ENCODE assay signal across 8 cellular contexts in the genomic region with DNA sequence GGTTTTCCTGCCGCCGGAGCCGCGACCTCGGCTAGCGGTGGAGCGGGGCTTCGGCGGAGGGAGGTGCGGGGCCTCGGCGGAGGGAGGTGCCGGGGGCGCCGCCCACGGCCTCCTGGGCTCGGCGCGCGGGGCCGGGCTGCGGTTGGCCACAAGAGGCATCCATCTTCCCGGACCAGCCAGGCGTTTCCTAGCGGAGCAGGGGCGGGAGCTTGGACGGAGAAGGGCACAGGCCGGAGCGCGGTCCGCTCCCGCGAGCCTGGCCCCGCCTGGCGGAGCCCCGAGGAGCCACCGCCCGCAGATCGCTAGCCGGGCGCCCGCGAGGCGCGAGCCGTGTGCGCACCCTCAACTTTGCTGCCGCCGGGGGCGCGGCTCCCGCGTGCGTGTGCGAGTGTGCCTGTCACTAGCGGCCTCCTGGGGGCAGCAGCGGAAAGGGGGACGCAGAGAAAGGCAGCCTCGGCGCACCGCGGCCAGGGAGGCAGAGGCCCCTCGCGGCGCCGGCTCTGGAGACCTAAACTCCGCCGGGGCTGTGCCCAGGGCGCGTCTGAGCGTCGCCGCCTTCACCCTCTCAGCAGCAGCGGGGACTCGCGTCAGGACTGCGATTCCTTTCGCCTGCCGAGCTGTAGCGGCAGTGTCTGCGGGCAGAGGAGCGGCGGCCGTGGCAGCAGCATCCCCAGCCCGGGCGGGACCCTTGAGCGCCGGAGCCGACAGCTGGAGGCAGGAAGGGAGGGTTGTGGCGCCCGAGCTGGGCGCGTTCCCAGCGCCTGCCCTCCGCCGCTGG. TPM values are rescaled to one million over a fixed set of nuclear protein-coding genes. Genes with fewer than 3 reads are reported as not detected.
DNase-seq lines count a peak whose midpoint lies in the region; ATAC-seq and TF ChIP-seq lines count a peak whose summit lies in the region.

No MANE protein-coding gene starts in this region.

- no peaks in the 10 kb centered on the region for H3K36me3 ChIP-seq in effector memory CD4-positive, alpha-beta T cell (ENCODE audit: control insufficient read depth, insufficient read depth, low read length)

- TF ChIP-seq CTCF in CD14-positive monocyte (IDR thresholded peaks at IDR 0.05), result peak; percentile 97

- peak overlapping the region in 4 of 7 donors; percentile 33 to 50 (median 49) for H3K27ac Mint-ChIP-seq in CD14-positive monocyte

- no peak overlapping the region for H3K27ac ChIP-seq in effector memory CD4-positive, alpha-beta T cell (ENCODE audit: insufficient read depth, low read length, poor library complexity, severe bottlenecking)

- H3K27me3 Mint-ChIP-seq in CD14-positive monocyte (ENCODE audit: low read depth in 3 of 3), result peaks cover 23 to 27% (median 25%) of the 10 kb centered on the region in 3 donors

- H3K27me3 ChIP-seq in effector memory CD4-positive, alpha-beta T cell (replicated peaks; ENCODE audit: control insufficient read depth, insufficient read depth, low read length, poor library complexity, severe bottlenecking), result peaks cover 6% of the 10 kb centered on the region

- H3K36me3 Mint-ChIP-seq in CD14-positive monocyte, result no peaks in the 10 kb centered on the region

- H3K4me1 Mint-ChIP-seq in CD14-positive monocyte, result peaks cover 15% of the 10 kb centered on the region

- H3K9me3 Mint-ChIP-seq in CD14-positive monocyte, result peaks cover 0 to 2% (median 0%) of the 10 kb centered on the region in 7 donors

- intact Hi-C loops in CD14-positive monocyte (cut with micrococcal nuclease), result loop anchor here in 1 of 2 donors (10.0 kb wide), 3 partner anchors 71 to 561 kb away; partner anchors contain the start of gene XPOT

- peak overlapping the region; percentile 75 for H3K4me3 ChIP-seq in effector memory CD4-positive, alpha-beta T cell (ENCODE audit: insufficient read depth, low read depth, low read length, poor library complexity, severe bottlenecking)

- peak; percentile 97 for ATAC-seq in GM19397 (IDR thresholded peaks at IDR 0.05; ENCODE audit: unreplicated experiment)
- ATAC-seq in HG03558 (IDR thresholded peaks at IDR 0.05; ENCODE audit: extremely low read depth, unreplicated experiment), result peak; percentile 95

- peaks cover 4% of the 10 kb centered on the region for H3K4me1 ChIP-seq in effector memory CD4-positive, alpha-beta T cell (ENCODE audit: control insufficient read depth, insufficient read depth, low read length, poor library complexity, severe bottlenecking)

- peak overlapping the region; percentile 79 to 89 for H3K4me3 Mint-ChIP-seq in CD14-positive monocyte

- DNase-seq in CD14-positive monocyte (ENCODE audit: low spot score) (peak; percentile 86), NCI-H774 (lab: John Stamatoyannopoulos, UW) (peak; percentile 97), medulla oblongata (ENCODE audit: extremely low spot score) (peak; percentile 97)
- peak; percentile 52 to 62 for DNase-seq in activated CD8-positive, alpha-beta memory T cell treated with anti-CD3 and anti-CD28 coated beads for 1 hour (ENCODE audit: extremely low read depth in 1 of 2, low read depth in 1 of 2)
- peak; percentile 44 to 52 (median 45) for DNase-seq in effector memory CD4-positive, alpha-beta T cell
- DNase-seq in stimulated activated CD4-positive, alpha-beta T cell treated with anti-CD3 and anti-CD28 coated beads, TNF-alpha, amount 100 ng/mL, for 4 hours (ENCODE audit: low read depth in 3 of 3), result peak; percentile 52 to 67 (median 65)

- H3K9me3 ChIP-seq in effector memory CD4-positive, alpha-beta T cell (ENCODE audit: control insufficient read depth, low read length), result no peaks in the 10 kb centered on the region

RNA-seq across cellular contexts. Expression of gene SRGAP1, which starts 0.7 kb away (rescaled TPM):
- under 1 TPM; 0.05 to 0.07 TPM for polyA plus RNA-seq in CD14-positive monocyte

Comparison
In these comparisons a context has a peak if more than half of its experiments do, and no peak if none do; other contexts are left out.
1. DNase-seq: peak in every context shown above with its lines; median percentile 97 in NCI-H774; 97 in medulla oblongata; 86 in CD14-positive monocyte; 65 in stimulated activated CD4-positive, alpha-beta T cell treated with anti-CD3 and anti-CD28 coated beads, TNF-alpha, amount 100 ng/mL, for 4 hours; 57 in activated CD8-positive, alpha-beta memory T cell treated with anti-CD3 and anti-CD28 coated beads for 1 hour; 45 in effector memory CD4-positive, alpha-beta T cell.